Comparison of ENCODE assay signal across 14 cellular contexts in the genomic region with DNA sequence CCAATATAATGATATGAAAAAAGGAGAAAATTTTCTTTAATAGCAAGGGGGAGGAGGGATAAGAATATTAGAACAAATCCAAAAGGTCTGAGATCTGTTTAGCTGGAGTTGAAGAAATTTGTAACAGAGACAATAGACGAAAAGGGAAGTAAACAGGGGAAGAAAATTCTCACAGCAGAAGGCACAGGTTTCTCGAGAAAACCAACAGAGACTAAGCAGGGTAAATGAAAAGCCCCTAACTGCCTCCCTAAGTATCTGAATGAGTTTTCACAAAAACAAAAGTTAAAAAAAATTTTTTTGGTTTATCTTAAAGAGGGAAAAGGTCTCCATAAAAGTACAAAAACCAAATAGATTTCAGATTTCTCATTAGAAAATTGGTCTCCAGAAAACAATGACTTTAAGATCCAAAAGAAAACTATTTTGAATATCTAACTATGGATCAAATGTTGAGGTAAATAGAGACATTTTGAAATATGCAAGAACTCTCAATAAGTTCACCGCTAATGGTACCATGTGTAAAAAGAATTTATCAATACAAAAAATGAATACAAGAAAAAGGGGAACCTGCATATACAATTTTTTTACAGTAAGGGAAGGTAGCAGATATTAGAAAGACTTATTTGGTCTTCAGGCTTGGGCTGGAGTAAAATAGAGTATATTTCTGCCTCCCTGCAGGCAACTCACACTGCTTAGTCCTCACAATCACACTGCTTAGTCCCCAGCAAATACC. TPM values are rescaled to one million over a fixed set of nuclear protein-coding genes. Genes with fewer than 3 reads are reported as not detected.
DNase-seq lines count a peak whose midpoint lies in the region; ATAC-seq, FAIRE-seq and TF ChIP-seq lines count a peak whose summit lies in the region.
"Had no signal": no experiment of that assay in that cellular context is flagged by ENCODE, and none has a peak within 500 bp of the region (broad histone marks: within the 10 kb centered on the region; RNA-seq: fewer than 3 reads in every experiment).

No MANE protein-coding gene starts in this region.

- peak; percentile 71 for FAIRE-seq in G401.6 (lab: Jason Lieb, UNC)

- TF ChIP-seq CTCF in esophagus squamous epithelium (IDR thresholded peaks at IDR 0.05): no peak

- no peak for TF ChIP-seq POLR2A in esophagus squamous epithelium (IDR thresholded peaks at IDR 0.05)

- H3K27me3 ChIP-seq in esophagus squamous epithelium: no peaks in the 10 kb centered on the region
- H3K27me3 ChIP-seq: SJSA1 had no signal

- no peaks in the 10 kb centered on the region for H3K4me1 ChIP-seq in esophagus squamous epithelium
- H3K4me1 ChIP-seq: SJSA1 had no signal

- no peaks in the 10 kb centered on the region for H3K9me3 ChIP-seq in esophagus squamous epithelium
- H3K9me3 ChIP-seq: SJSA1 had no signal

- no peak overlapping the region for H3K4me3 ChIP-seq in esophagus squamous epithelium
- H3K4me3 ChIP-seq: SJSA1 had no signal

- peaks cover 0 to 73% (median 0%) of the 10 kb centered on the region in 3 donors for H3K36me3 ChIP-seq in esophagus squamous epithelium

- WGBS in esophagus squamous epithelium, 2 donors: 46% methylated on average over 3 of the region's 3 CpGs

- H3K27ac ChIP-seq in esophagus squamous epithelium: no peak overlapping the region
- H3K27ac ChIP-seq: SJSA1 had no signal

- ATAC-seq in GM19043 (IDR thresholded peaks at IDR 0.05; ENCODE audit: low read depth, unreplicated experiment) (peak; percentile 79), HG02610 (IDR thresholded peaks at IDR 0.05; ENCODE audit: unreplicated experiment) (peak; percentile 87), HG03460 (IDR thresholded peaks at IDR 0.05; ENCODE audit: unreplicated experiment) (peak; percentile 84)

- intact Hi-C loops in esophagus squamous epithelium (cut with DNase I): no loop called here

- DNase-seq in esophagus squamous epithelium (lab: John Stamatoyannopoulos, UW): no peak
- no peak for DNase-seq in KG1 (lab: John Stamatoyannopoulos, UW)
- DNase-seq in COR-L47 (lab: John Stamatoyannopoulos, UW): no peak
- DNase-seq in cerebellar nuclear complex (lab: John Stamatoyannopoulos, UW): no peak
- DNase-seq: ACHN; activated CD4-positive, alpha-beta T cell treated with anti-CD3 and anti-CD28 coated beads for 1 hour; activated gamma-delta T cell treated with Interleukin-2 at 50 U/mL for 16 hours; NCI-H526; substantia nigra had no signal

RNA-seq across cellular contexts. Expression of a gene that starts 23.9 kb away (rescaled TPM):
- total RNA-seq in esophagus squamous epithelium: 10 to 100 TPM in 1 of 4 donors, under 1 TPM in 3; 0.29 to 12.4 (median 0.61) TPM
